In genomic region chrX:10979956-10980355, GRCh38 we compare ENCODE assay signal across 25 cellular contexts.
"Had no signal": no experiment of that assay in that cellular context is flagged by ENCODE, and none has a peak within 500 bp of the region (broad histone marks: within the 10 kb centered on the region; RNA-seq: fewer than 3 reads in every experiment).

No MANE protein-coding gene starts in this region.

- FAIRE-seq: keratinocyte, TTC549 had no signal

- H3K27ac Mint-ChIP-seq: activated CD4-positive, alpha-beta T cell treated with anti-CD3 and anti-CD28 coated beads, Interleukin-2, amount 10 ng/mL, durations not matched to agents 7 days and 5 days; activated CD8-positive, alpha-beta memory T cell treated with anti-CD3 and anti-CD28 coated beads, Interleukin-2, amount 10 ng/mL, durations not matched to agents 7 days and 5 days; activated CD8-positive, alpha-beta T cell treated with anti-CD3 and anti-CD28 coated beads for 36 hours; activated naive CD4-positive, alpha-beta T cell treated with anti-CD3 and anti-CD28 coated beads, Interleukin-2, amount 50 U/mL, for 24 hours; natural killer cell; progenitor cell of endocrine pancreas; T-cell; T-helper 2 cell treated with Interferon-gamma antibody and Interleukin-4, amounts not matched to agents 5 μg/mL and 100 μg/mL, for 36 hours had no signal

- H3K27ac ChIP-seq: brain microvascular endothelial cell, colonic mucosa, dorsolateral prefrontal cortex, heart right ventricle, left ventricle myocardium inferior, testis, upper lobe of right lung, WERI-Rb-1 had no signal

- H3K27me3 Mint-ChIP-seq: activated CD4-positive, alpha-beta T cell treated with anti-CD3 and anti-CD28 coated beads, Interleukin-2, amount 10 ng/mL, durations not matched to agents 7 days and 5 days; activated CD8-positive, alpha-beta memory T cell treated with anti-CD3 and anti-CD28 coated beads, Interleukin-2, amount 10 ng/mL, durations not matched to agents 7 days and 5 days; activated CD8-positive, alpha-beta T cell treated with anti-CD3 and anti-CD28 coated beads for 36 hours; activated naive CD4-positive, alpha-beta T cell treated with anti-CD3 and anti-CD28 coated beads, Interleukin-2, amount 50 U/mL, for 24 hours; central memory CD8-positive, alpha-beta T cell; progenitor cell of endocrine pancreas had no signal

- H3K4me1 Mint-ChIP-seq: activated CD4-positive, alpha-beta T cell treated with anti-CD3 and anti-CD28 coated beads, Interleukin-2, amount 10 ng/mL, durations not matched to agents 7 days and 5 days; activated CD8-positive, alpha-beta memory T cell treated with anti-CD3 and anti-CD28 coated beads, Interleukin-2, amount 10 ng/mL, durations not matched to agents 7 days and 5 days; activated naive CD4-positive, alpha-beta T cell treated with anti-CD3 and anti-CD28 coated beads, Interleukin-2, amount 50 U/mL, for 24 hours; central memory CD8-positive, alpha-beta T cell; natural killer cell; T-cell had no signal

- H3K9me3 ChIP-seq: colonic mucosa, left ventricle myocardium inferior, testis, upper lobe of right lung had no signal

- ATAC-seq: activated CD8-positive, alpha-beta memory T cell treated with anti-CD3 and anti-CD28 coated beads, Interleukin-2, amount 10 ng/mL, durations not matched to agents 7 days and 5 days; activated CD8-positive, alpha-beta T cell treated with anti-CD3 and anti-CD28 coated beads for 36 hours; heart right ventricle; natural killer cell; T-cell; upper lobe of right lung had no signal

- H3K36me3 Mint-ChIP-seq: activated CD8-positive, alpha-beta memory T cell treated with anti-CD3 and anti-CD28 coated beads, Interleukin-2, amount 10 ng/mL, durations not matched to agents 7 days and 5 days; activated naive CD4-positive, alpha-beta T cell treated with anti-CD3 and anti-CD28 coated beads, Interleukin-2, amount 50 U/mL, for 24 hours; natural killer cell; T-cell had no signal

- H3K4me1 ChIP-seq: colonic mucosa, heart right ventricle, left ventricle myocardium inferior, testis, upper lobe of right lung had no signal

- H3K4me3 Mint-ChIP-seq: activated CD4-positive, alpha-beta T cell treated with anti-CD3 and anti-CD28 coated beads, Interleukin-2, amount 10 ng/mL, durations not matched to agents 7 days and 5 days; activated CD8-positive, alpha-beta memory T cell treated with anti-CD3 and anti-CD28 coated beads, Interleukin-2, amount 10 ng/mL, durations not matched to agents 7 days and 5 days; activated CD8-positive, alpha-beta T cell treated with anti-CD3 and anti-CD28 coated beads for 36 hours; activated naive CD4-positive, alpha-beta T cell treated with anti-CD3 and anti-CD28 coated beads, Interleukin-2, amount 50 U/mL, for 24 hours; central memory CD8-positive, alpha-beta T cell; natural killer cell; T-cell; T-helper 2 cell treated with Interferon-gamma antibody and Interleukin-4, amounts not matched to agents 5 μg/mL and 100 μg/mL, for 36 hours had no signal

- DNase-seq: activated CD4-positive, alpha-beta T cell treated with anti-CD3 and anti-CD28 coated beads, Interleukin-2, amount 10 ng/mL, durations not matched to agents 7 days and 5 days; activated CD4-positive, CD25-positive, alpha-beta regulatory T cell treated with anti-CD3 and anti-CD28 coated beads, Interleukin-2, amount 50 U/mL, for 72 hours; activated CD8-positive, alpha-beta memory T cell treated with anti-CD3 and anti-CD28 coated beads, Interleukin-2, amount 10 ng/mL, durations not matched to agents 7 days and 5 days; activated CD8-positive, alpha-beta T cell treated with anti-CD3 and anti-CD28 coated beads for 36 hours; activated gamma-delta T cell treated with Interleukin-2 at 50 U/mL for 16 hours; aorta; brain microvascular endothelial cell; colonic mucosa; dorsolateral prefrontal cortex; heart right ventricle; left ventricle myocardium inferior; midbrain; natural killer cell; stimulated activated CD4-positive, alpha-beta T cell treated with anti-CD3 and anti-CD28 coated beads, Interleukin-4, amount 100 ng/mL, for 1 hour; stimulated activated naive CD4-positive, alpha-beta T cell; T-cell; testis; upper lobe of right lung; WERI-Rb-1 had no signal

- H3K36me3 ChIP-seq: brain microvascular endothelial cell, colonic mucosa, heart right ventricle, left ventricle myocardium inferior, upper lobe of right lung, WERI-Rb-1 had no signal

- H3K27me3 ChIP-seq: brain microvascular endothelial cell, colonic mucosa, heart right ventricle, testis, upper lobe of right lung had no signal

- H3K4me3 ChIP-seq: colonic mucosa, dorsolateral prefrontal cortex, heart right ventricle, left ventricle myocardium inferior, testis, upper lobe of right lung had no signal
